In genomic region chr1:198934414-198934813, GRCh38 we compare ENCODE assay signal across 12 cellular contexts.
A peak's percentile ranks its signal among the peaks of the same experiment; 100 is the strongest.
DNase-seq lines count a peak whose midpoint lies in the region; ATAC-seq and TF ChIP-seq lines count a peak whose summit lies in the region.
"Had no signal": no experiment of that assay in that cellular context is flagged by ENCODE, and none has a peak within 500 bp of the region (broad histone marks: within the 10 kb centered on the region; RNA-seq: fewer than 3 reads in every experiment).

No MANE protein-coding gene starts in this region.

- peak overlapping the region; percentile 92 for H3K4me2 ChIP-seq in smooth muscle cell

- TF ChIP-seq CTCF in GM12865 (IDR thresholded peaks at IDR 0.05; ENCODE audit: insufficient read depth, low read depth, low read length, missing control alignments) (no peak), RWPE2 (IDR thresholded peaks at IDR 0.05; ENCODE audit: poor library complexity, severe bottlenecking) (no peak), esophagus squamous epithelium (IDR thresholded peaks at IDR 0.05) (no peak), smooth muscle cell (IDR thresholded peaks at IDR 0.05; ENCODE audit: borderline replicate concordance, insufficient read depth, poor library complexity, severe bottlenecking) (no peak)

- H4K20me1 ChIP-seq in smooth muscle cell (ENCODE audit: low read depth), result peaks cover 61% of the 10 kb centered on the region

- H3K36me3 ChIP-seq in RWPE2 (ENCODE audit: low read depth), result peaks cover 20% of the 10 kb centered on the region
- H3K36me3 ChIP-seq in esophagus squamous epithelium, result no peaks in the 10 kb centered on the region
- H3K36me3 ChIP-seq in smooth muscle cell (ENCODE audit: low read depth), result no peaks in the 10 kb centered on the region

- H3K4me1 ChIP-seq in RWPE2 (ENCODE audit: insufficient read depth, poor library complexity, severe bottlenecking), result peaks cover 56% of the 10 kb centered on the region
- no peaks in the 10 kb centered on the region for H3K4me1 ChIP-seq in esophagus squamous epithelium
- H3K4me1 ChIP-seq in smooth muscle cell (ENCODE audit: low read depth), result peaks cover 18% of the 10 kb centered on the region

- H3K27me3 ChIP-seq in RWPE2 (ENCODE audit: insufficient read depth, poor library complexity, severe bottlenecking), result no peaks in the 10 kb centered on the region
- no peaks in the 10 kb centered on the region for H3K27me3 ChIP-seq in esophagus squamous epithelium
- no peaks in the 10 kb centered on the region for H3K27me3 ChIP-seq in smooth muscle cell (ENCODE audit: low read depth)

- WGBS in esophagus squamous epithelium, 2 donors, result 52 to 54% methylated on average over 2 of the region's 2 CpGs
- 53% methylated on average over 2 of the region's 2 CpGs for WGBS in smooth muscle cell (ENCODE audit: low lambda C conversion rate)

- no peak for DNase-seq in GM12865 (ENCODE audit: low read depth)
- no peak for DNase-seq in RWPE2 (ENCODE audit: low spot score)
- DNase-seq in esophagus squamous epithelium (lab: John Stamatoyannopoulos, UW), result no peak
- no peak for DNase-seq in smooth muscle cell (lab: John Stamatoyannopoulos, UW; ENCODE audit: unreplicated experiment)
- DNase-seq in effector CD8-positive, alpha-beta T cell (lab: John Stamatoyannopoulos, UW), result no peak
- DNase-seq in erythroblast (lab: John Stamatoyannopoulos, UW), result no peak
- DNase-seq: glutamatergic neuron, NCI-H774, nucleus accumbens had no signal

- peak overlapping the region; percentile 99 for H3K9ac ChIP-seq in smooth muscle cell (ENCODE audit: low read depth)

- H3K9me3 ChIP-seq in RWPE2 (ENCODE audit: severe bottlenecking) (no peaks in the 10 kb centered on the region), esophagus squamous epithelium (no peaks in the 10 kb centered on the region), smooth muscle cell (replicated peaks; ENCODE audit: low read depth) (no peaks in the 10 kb centered on the region)

- H3K27ac ChIP-seq in RWPE2 (ENCODE audit: poor library complexity, severe bottlenecking), result peak overlapping the region; percentile 92
- H3K27ac ChIP-seq in esophagus squamous epithelium, result peak overlapping the region in 3 of 4 donors; percentile 62 to 75 (median 71)
- H3K27ac ChIP-seq in smooth muscle cell (ENCODE audit: low read depth), result peak overlapping the region; percentile 99

- intact Hi-C loops in esophagus squamous epithelium (cut with DNase I), result no loop called here

- ATAC-seq in RWPE2 (ENCODE audit: low read depth), result no peak
- no peak for ATAC-seq in activated CD4-positive, CD25-positive, alpha-beta regulatory T cell treated with anti-CD3 and anti-CD28 coated beads, Interleukin-2, amount 50 U/mL, for 24 hours
- no peak for ATAC-seq in GM21825 (IDR thresholded peaks at IDR 0.05; ENCODE audit: unreplicated experiment)
- ATAC-seq: K562 had no signal

- H3K4me3 ChIP-seq in GM12865 (ENCODE audit: low read depth, low read length), result peak overlapping the region; percentile 67
- H3K4me3 ChIP-seq in RWPE2 (ENCODE audit: severe bottlenecking), result peak overlapping the region; percentile 46
- H3K4me3 ChIP-seq in esophagus squamous epithelium, result peak overlapping the region in 3 of 4 donors; percentile 46 to 68 (median 48)
- peak overlapping the region; percentile 95 for H3K4me3 ChIP-seq in smooth muscle cell
- H3K4me3 ChIP-seq: K562 had no signal

- no peak overlapping the region for H2AFZ ChIP-seq in smooth muscle cell (ENCODE audit: low read depth)

- no peak for TF ChIP-seq POLR2A in esophagus squamous epithelium (IDR thresholded peaks at IDR 0.05)
- no peak for TF ChIP-seq POLR2A in erythroblast (IDR thresholded peaks at IDR 0.05; ENCODE audit: low read length)

- peaks cover 15% of the 10 kb centered on the region for H3F3A ChIP-seq in smooth muscle cell (ENCODE audit: low read depth)

- H3K79me2 ChIP-seq in smooth muscle cell (ENCODE audit: low read depth), result peaks cover 89% of the 10 kb centered on the region
